In the genomic region with DNA sequence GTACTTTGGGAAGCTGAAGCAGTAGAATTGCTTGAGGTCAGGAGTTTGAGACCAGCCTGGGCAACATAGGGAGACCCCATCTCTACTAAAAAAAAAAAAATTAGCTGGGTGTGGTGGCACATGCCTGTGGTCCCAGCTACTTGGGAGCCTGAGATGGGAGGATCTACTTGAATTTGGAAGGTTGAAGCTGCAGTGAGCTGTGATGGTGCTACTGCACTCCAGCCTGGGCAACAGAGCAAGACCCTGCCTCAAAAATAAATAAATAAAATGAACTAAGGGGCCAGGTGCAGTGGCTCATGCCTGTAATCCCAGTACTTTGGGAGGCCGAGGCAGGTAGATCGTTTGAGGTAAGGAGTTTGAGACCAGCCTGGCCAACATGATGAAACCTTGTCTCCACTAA, we compare ENCODE assay signal across 3 cellular contexts. TPM values are rescaled to one million over a fixed set of nuclear protein-coding genes. Genes with fewer than 3 reads are reported as not detected.
DNase-seq lines count a peak whose midpoint lies in the region; ATAC-seq, FAIRE-seq and TF ChIP-seq lines count a peak whose summit lies in the region.
"Not testable (repeated sequence)": the region's sequence is repeated elsewhere in the genome, so short reads cannot be mapped to it uniquely, and the experiment has no call there.

No MANE protein-coding gene starts in this region.

- not testable (repeated sequence) for H3K79me2 ChIP-seq in K562 (ENCODE audit: control insufficient read depth, insufficient read depth, low read length)

- TF ChIP-seq RAD21 in K562 (CRISPR knock-in tag; conservative IDR thresholded peaks at IDR 0.05 in 1 of 2, IDR thresholded peaks at IDR 0.05 in 1 of 2) = not testable (repeated sequence)

- not testable (repeated sequence) for TF ChIP-seq POLR2A in K562 (conservative IDR thresholded peaks at IDR 0.05)

- POLR2A ChIA-PET in HEK293 (lab: Yijun Ruan, JAX); K562 (lab: Yijun Ruan, JAX): not testable (repeated sequence)

- not testable (repeated sequence) for H3K27me3 Mint-ChIP-seq in chondrocyte (ENCODE audit: low read depth)

- H3K4me1 ChIP-seq in HEK293 (ENCODE audit: control insufficient read depth, insufficient read depth, low read length) = not testable (repeated sequence)
- peaks cover 21 to 23% of the 10 kb centered on the region in 2 experiments; a peak in 4 of 5 replicates for H3K4me1 ChIP-seq in K562 (replicated peaks in 1 of 2; ENCODE audit: control insufficient read depth in 2 of 2, insufficient read depth in 2 of 2, low read length in 2 of 2)

- not testable (repeated sequence) for FAIRE-seq in K562 (lab: Jason Lieb, UNC)

- not testable (repeated sequence) for TF ChIP-seq CTCF in HEK293 (tag by site-specific recombination; IDR thresholded peaks at IDR 0.05); K562 (IDR thresholded peaks at IDR 0.05 in 2 of 3, conservative IDR thresholded peaks at IDR 0.05 in 1 of 3; ENCODE audit: insufficient read depth in 2 of 3, low read depth in 1 of 3, low read length in 3 of 3); chondrocyte (IDR thresholded peaks at IDR 0.05)

- not testable (repeated sequence) for H4K20me1 ChIP-seq in K562 (replicated peaks; ENCODE audit: control insufficient read depth, insufficient read depth, low read length)

- in situ Hi-C loops in K562 (cut with MboI) = not testable (repeated sequence)

- not testable (repeated sequence) for ATAC-seq in K562

- H3K4me1 Mint-ChIP-seq in chondrocyte (ENCODE audit: low read depth) = not testable (repeated sequence)

- not testable (repeated sequence) for H3K4me2 ChIP-seq in K562 (ENCODE audit: insufficient read depth, low read length)

- not testable (repeated sequence) for H2AFZ ChIP-seq in K562 (ENCODE audit: low read depth, low read length)

- not testable (repeated sequence) for H3K36me3 Mint-ChIP-seq in chondrocyte (ENCODE audit: low read depth)

- not testable (repeated sequence) for H3K27me3 ChIP-seq in K562 (ENCODE audit: control insufficient read depth in 2 of 2, insufficient read depth in 2 of 2, low read length in 2 of 2)

- DNase-seq in K562 (ENCODE audit: extremely low read depth in 1 of 4, low spot score in 3 of 4) = not testable (repeated sequence)
- peak; percentile 4 for DNase-seq in chondrocyte (ENCODE audit: low spot score)

- BruUV-seq in K562 (replicated peaks; lab: Mats Ljungman, UMichigan) = not testable (repeated sequence)

- TF ChIP-seq EP300 in K562 (IDR thresholded peaks at IDR 0.05; ENCODE audit: low read length) = not testable (repeated sequence)

- not testable (repeated sequence) for H3K9ac ChIP-seq in K562 (ENCODE audit: insufficient read depth in 1 of 2, low read depth in 2 of 2, low read length in 2 of 2)

- WGBS in K562 (ENCODE audit: insufficient coverage, low coverage, missing lambda C conversion rate) = 43% methylated on average over 2 of the region's 2 CpGs

- intact Hi-C loops in K562 (cut with micrococcal nuclease) = not testable (repeated sequence)

- H3K4me3 ChIP-seq in HEK293 (ENCODE audit: low read depth, low read length); K562: not testable (repeated sequence)

- CTCF ChIA-PET in HEK293 (lab: Yijun Ruan, JAX); K562 (lab: Yijun Ruan, JAX; ENCODE audit: low intra/inter-chr PET ratio): not testable (repeated sequence)

- not testable (repeated sequence) for H3K4me3 Mint-ChIP-seq in chondrocyte (ENCODE audit: unreplicated experiment)

- not testable (repeated sequence) for H3K9me1 ChIP-seq in K562 (ENCODE audit: control insufficient read depth, insufficient read depth, low read length)

- not testable (repeated sequence) for H3K27ac ChIP-seq in HEK293 (ENCODE audit: extremely low read depth, low read depth, low read length); K562 (ENCODE audit: extremely low read depth, low read depth, low read length)

- H3K9me3 Mint-ChIP-seq in chondrocyte (ENCODE audit: low read depth) = not testable (repeated sequence)

- not testable (repeated sequence) for H3K36me3 ChIP-seq in HEK293 (ENCODE audit: control insufficient read depth in 2 of 2, insufficient read depth in 1 of 2, low read length in 2 of 2); K562 (ENCODE audit: control insufficient read depth, insufficient read depth, low read length)

- H3K27ac Mint-ChIP-seq in chondrocyte (ENCODE audit: unreplicated experiment) = not testable (repeated sequence)

- not testable (repeated sequence) for H3K9me3 ChIP-seq in HEK293 (ENCODE audit: control insufficient read depth, insufficient read depth, low read depth, low read length); K562 (replicated peaks; ENCODE audit: control insufficient read depth, insufficient read depth, low read depth, low read length)

TF ChIP-seq in HEK293, 187 proteins besides CTCF, POLR2A, EP300 and RAD21:
- TF ChIP-seq ZNF121 (tag by site-specific recombination; IDR thresholded peaks at IDR 0.05) = 0 out of 2 replicates have a peak, but pooled peaks have one; percentile 52

TF ChIP-seq in K562, 482 proteins besides CTCF, POLR2A, EP300 and RAD21:
- TF ChIP-seq ZNF121 (CRISPR knock-in tag; conservative IDR thresholded peaks at IDR 0.05) = peak; percentile 63

RNA-seq across cellular contexts. Expression of gene TMEM248, which starts 9.8 kb away (rescaled TPM):
- total RNA-seq in K562 (2011; cell fraction: chromatin; rRNA removed; ENCODE audit: low replicate concordance) = 196 and 234 TPM in 2 replicates
- total RNA-seq in K562 (2011; cell fraction: nucleolus; rRNA removed) = 184 and 220 TPM in 2 replicates
- total RNA-seq in K562 (2011; cell fraction: nucleoplasm; rRNA removed) = 236 and 245 TPM in 2 replicates
- total RNA-seq in K562 (2014; rRNA removed) (64.4 and 76.4 TPM in 2 replicates), K562 (2014; rRNA removed; fragmentation: Illumina TruSeq; extraction: Trizol) (57.6 and 58.0 TPM in 2 replicates), K562 (2015; rRNA removed; fragmentation: Illumina TruSeq; extraction: Trizol) (78.0 and 78.4 TPM in 2 replicates), K562 (2021) (107 and 108 TPM in 2 replicates), chondrocyte (83.0 to 102 TPM (median 90.6 TPM) in 3 replicates)
- polyA plus RNA-seq in K562 (2011; rRNA removed) (79.1 and 95.8 TPM in 2 replicates), K562 (2014; fragmentation: Illumina TruSeq; extraction: Trizol) (109 and 132 TPM in 2 replicates), K562 (2014; fragmentation: Nextera tagmentation; extraction: Ambion mirVana) (1 to 10 TPM; 6.3 to 8.2 TPM), K562 (2014; rRNA removed) (63.2 and 85.8 TPM in 2 replicates)
- polyA plus RNA-seq in K562 (2011; cell fraction: cytosol; rRNA removed) = 111 and 247 TPM in 2 replicates
- 105 and 124 TPM in 2 replicates for polyA plus RNA-seq in K562 (2011; cell fraction: nucleus; rRNA removed)
- polyA plus RNA-seq in K562 (2012) = 51.5 and 64.1 TPM in 2 replicates
- 89.8 and 153 TPM in 2 replicates for polyA minus RNA-seq in K562 (2011; rRNA and poly(A)+ RNA removed)
- polyA minus RNA-seq in K562 (2011; cell fraction: cytosol; rRNA and poly(A)+ RNA removed) = 63.9 and 95.8 TPM in 2 replicates
- polyA minus RNA-seq in K562 (2011; cell fraction: nucleus; rRNA and poly(A)+ RNA removed) = 27.6 and 38.8 TPM in 2 replicates
